ENCODE assay signal across 38 cellular contexts in genomic region chr9:128847803-128848202, GRCh38.
"Had no signal": no experiment of that assay in that cellular context is flagged by ENCODE, and none has a peak within 500 bp of the region (broad histone marks: within the 10 kb centered on the region; RNA-seq: fewer than 3 reads in every experiment).

No MANE protein-coding gene starts in this region.

- H3K27ac ChIP-seq: ascending aorta, cardiac muscle cell, VCaP had no signal

- DNase-seq: activated B cell treated with CpG ODN at 0.5 μM for 24 hours; activated CD4-positive, alpha-beta memory T cell treated with anti-CD3 and anti-CD28 coated beads, Interleukin-2, amount 10 ng/mL, durations not matched to agents 7 days and 5 days; activated CD4-positive, alpha-beta T cell treated with anti-CD3 and anti-CD28 coated beads for 4 hours; activated CD4-positive, alpha-beta T cell treated with anti-CD3 and anti-CD28 coated beads, Interleukin-2, amount 10 ng/mL, durations not matched to agents 24 days and 14 days; activated CD4-positive, alpha-beta T cell treated with anti-CD3 and anti-CD28 coated beads, Interleukin-2, amount 50 U/mL, for 1 hour; activated CD4-positive, alpha-beta T cell treated with anti-CD3 and anti-CD28 coated beads, Interleukin-2, amount 50 U/mL, for 48 hours; activated CD4-positive, CD25-positive, alpha-beta regulatory T cell treated with anti-CD3 and anti-CD28 coated beads, Interleukin-2, amount 50 U/mL, for 72 hours; activated CD8-positive, alpha-beta memory T cell treated with anti-CD3 and anti-CD28 coated beads for 24 hours; activated CD8-positive, alpha-beta memory T cell treated with anti-CD3 and anti-CD28 coated beads, Interleukin-2, amount 10 ng/mL, durations not matched to agents 7 days and 5 days; activated CD8-positive, alpha-beta memory T cell treated with anti-CD3 and anti-CD28 coated beads, Interleukin-2, amount 50 U/mL, for 48 hours; activated CD8-positive, alpha-beta T cell treated with anti-CD3 and anti-CD28 coated beads, Interleukin-2, amount 10 ng/mL, durations not matched to agents 7 days and 5 days; activated effector memory CD4-positive, alpha-beta T cell treated with Interleukin-2 at 50 U/mL for 16 hours; activated gamma-delta T cell; activated naive CD4-positive, alpha-beta T cell treated with anti-CD3 and anti-CD28 coated beads, Interleukin-2, amount 10 ng/mL, durations not matched to agents 7 days and 5 days; activated naive CD4-positive, alpha-beta T cell treated with Interleukin-2 at 50 U/mL for 16 hours; activated naive CD8-positive, alpha-beta T cell treated with anti-CD3 and anti-CD28 coated beads, Interleukin-2, amount 10 ng/mL, durations not matched to agents 7 days and 5 days; activated naive CD8-positive, alpha-beta T cell treated with anti-CD3 and anti-CD28 coated beads, Interleukin-2, amount 50 U/mL, for 24 hours; activated T-cell treated with anti-CD3 and anti-CD28 coated beads, Interleukin-2, amount 50 U/mL, for 24 hours; activated T-cell treated with anti-CD3 and anti-CD28 coated beads, Interleukin-2, amount 50 U/mL, for 48 hours; amygdala; anterior cingulate cortex; caudate nucleus; cerebellar nuclear complex; T-helper 1 cell; T-helper 2 cell; T-helper 9 cell had no signal

- H3K4me1 Mint-ChIP-seq: activated B cell treated with CpG ODN at 0.5 μM for 24 hours; activated CD4-positive, alpha-beta memory T cell treated with anti-CD3 and anti-CD28 coated beads, Interleukin-2, amount 10 ng/mL, durations not matched to agents 7 days and 5 days; activated CD4-positive, alpha-beta T cell treated with anti-CD3 and anti-CD28 coated beads, Interleukin-2, amount 10 ng/mL, durations not matched to agents 24 days and 14 days; activated CD8-positive, alpha-beta memory T cell treated with anti-CD3 and anti-CD28 coated beads, Interleukin-2, amount 10 ng/mL, durations not matched to agents 7 days and 5 days; activated naive CD4-positive, alpha-beta T cell treated with anti-CD3 and anti-CD28 coated beads, Interleukin-2, amount 10 ng/mL, durations not matched to agents 7 days and 5 days; activated naive CD8-positive, alpha-beta T cell treated with anti-CD3 and anti-CD28 coated beads, Interleukin-2, amount 10 ng/mL, durations not matched to agents 7 days and 5 days; activated naive CD8-positive, alpha-beta T cell treated with anti-CD3 and anti-CD28 coated beads, Interleukin-2, amount 50 U/mL, for 24 hours; central memory CD8-positive, alpha-beta T cell had no signal

- ATAC-seq: activated CD8-positive, alpha-beta memory T cell treated with anti-CD3 and anti-CD28 coated beads, Interleukin-2, amount 10 ng/mL, durations not matched to agents 7 days and 5 days; activated CD8-positive, alpha-beta T cell treated with anti-CD3 and anti-CD28 coated beads, Interleukin-2, amount 10 ng/mL, durations not matched to agents 7 days and 5 days; activated naive CD8-positive, alpha-beta T cell treated with anti-CD3 and anti-CD28 coated beads, Interleukin-2, amount 50 U/mL, for 24 hours had no signal

- H3K27me3 Mint-ChIP-seq: activated B cell treated with CpG ODN at 0.5 μM for 24 hours; activated CD4-positive, alpha-beta memory T cell treated with anti-CD3 and anti-CD28 coated beads, Interleukin-2, amount 10 ng/mL, durations not matched to agents 7 days and 5 days; activated CD4-positive, alpha-beta T cell treated with anti-CD3 and anti-CD28 coated beads, Interleukin-2, amount 10 ng/mL, durations not matched to agents 24 days and 14 days; activated CD8-positive, alpha-beta memory T cell treated with anti-CD3 and anti-CD28 coated beads, Interleukin-2, amount 10 ng/mL, durations not matched to agents 7 days and 5 days; activated naive CD4-positive, alpha-beta T cell treated with anti-CD3 and anti-CD28 coated beads, Interleukin-2, amount 10 ng/mL, durations not matched to agents 7 days and 5 days; activated naive CD4-positive, alpha-beta T cell treated with anti-CD3 and anti-CD28 coated beads, Interleukin-2, amount 50 U/mL, for 24 hours; activated naive CD8-positive, alpha-beta T cell; activated naive CD8-positive, alpha-beta T cell treated with anti-CD3 and anti-CD28 coated beads, Interleukin-2, amount 10 ng/mL, durations not matched to agents 7 days and 5 days; activated naive CD8-positive, alpha-beta T cell treated with anti-CD3 and anti-CD28 coated beads, Interleukin-2, amount 50 U/mL, for 24 hours; activated T-cell treated with anti-CD3 and anti-CD28 coated beads, Interleukin-2, amount 50 U/mL, for 24 hours; brain; central memory CD8-positive, alpha-beta T cell had no signal

- H3K4me3 ChIP-seq: ascending aorta, cardiac muscle cell had no signal

- H3K27me3 ChIP-seq: ascending aorta, cardiac muscle cell had no signal

- H3K27ac Mint-ChIP-seq: activated B cell treated with CpG ODN at 0.5 μM for 24 hours; activated CD4-positive, alpha-beta memory T cell treated with anti-CD3 and anti-CD28 coated beads, Interleukin-2, amount 10 ng/mL, durations not matched to agents 7 days and 5 days; activated CD4-positive, alpha-beta T cell treated with anti-CD3 and anti-CD28 coated beads, Interleukin-2, amount 10 ng/mL, durations not matched to agents 24 days and 14 days; activated CD8-positive, alpha-beta memory T cell treated with anti-CD3 and anti-CD28 coated beads, Interleukin-2, amount 10 ng/mL, durations not matched to agents 7 days and 5 days; activated CD8-positive, alpha-beta T cell treated with anti-CD3 and anti-CD28 coated beads, Interleukin-2, amount 10 ng/mL, durations not matched to agents 7 days and 5 days; activated naive CD4-positive, alpha-beta T cell treated with anti-CD3 and anti-CD28 coated beads, Interleukin-2, amount 10 ng/mL, durations not matched to agents 7 days and 5 days; activated naive CD4-positive, alpha-beta T cell treated with anti-CD3 and anti-CD28 coated beads, Interleukin-2, amount 50 U/mL, for 24 hours; activated naive CD8-positive, alpha-beta T cell; activated naive CD8-positive, alpha-beta T cell treated with anti-CD3 and anti-CD28 coated beads, Interleukin-2, amount 10 ng/mL, durations not matched to agents 7 days and 5 days; activated naive CD8-positive, alpha-beta T cell treated with anti-CD3 and anti-CD28 coated beads, Interleukin-2, amount 50 U/mL, for 24 hours; activated T-cell treated with anti-CD3 and anti-CD28 coated beads, Interleukin-2, amount 50 U/mL, for 24 hours; activated T-helper 2 cell treated with anti-CD3 and anti-CD28 coated beads, Interferon-gamma antibody, Interleukin-2, Interleukin-4, amounts not matched to agents 10 μg/mL and 5 μg/mL and 100 μg/mL, durations not matched to agents 14 hours and 24 hours and 36 hours; brain; T-helper 1 cell treated with Interleukin-12 subunit alpha and Interleukin-12 subunit beta and Interleukin-4 antibody, amounts not matched to agents 30 μg/mL and 1 μg/mL, for 36 hours; T-helper 2 cell treated with Interferon-gamma antibody and Interleukin-4, amounts not matched to agents 5 μg/mL and 100 μg/mL, for 36 hours had no signal

- H3K4me3 Mint-ChIP-seq: activated B cell treated with CpG ODN at 0.5 μM for 24 hours; activated CD4-positive, alpha-beta memory T cell treated with anti-CD3 and anti-CD28 coated beads, Interleukin-2, amount 10 ng/mL, durations not matched to agents 7 days and 5 days; activated CD4-positive, alpha-beta T cell treated with anti-CD3 and anti-CD28 coated beads, Interleukin-2, amount 10 ng/mL, durations not matched to agents 24 days and 14 days; activated CD8-positive, alpha-beta memory T cell treated with anti-CD3 and anti-CD28 coated beads, Interleukin-2, amount 10 ng/mL, durations not matched to agents 7 days and 5 days; activated CD8-positive, alpha-beta T cell treated with anti-CD3 and anti-CD28 coated beads, Interleukin-2, amount 10 ng/mL, durations not matched to agents 7 days and 5 days; activated naive CD4-positive, alpha-beta T cell treated with anti-CD3 and anti-CD28 coated beads, Interleukin-2, amount 10 ng/mL, durations not matched to agents 7 days and 5 days; activated naive CD4-positive, alpha-beta T cell treated with anti-CD3 and anti-CD28 coated beads, Interleukin-2, amount 50 U/mL, for 24 hours; activated naive CD8-positive, alpha-beta T cell; activated naive CD8-positive, alpha-beta T cell treated with anti-CD3 and anti-CD28 coated beads, Interleukin-2, amount 10 ng/mL, durations not matched to agents 7 days and 5 days; activated naive CD8-positive, alpha-beta T cell treated with anti-CD3 and anti-CD28 coated beads, Interleukin-2, amount 50 U/mL, for 24 hours; activated T-cell treated with anti-CD3 and anti-CD28 coated beads, Interleukin-2, amount 50 U/mL, for 24 hours; brain; central memory CD8-positive, alpha-beta T cell; T-helper 1 cell treated with Interleukin-12 subunit alpha and Interleukin-12 subunit beta and Interleukin-4 antibody, amounts not matched to agents 30 μg/mL and 1 μg/mL, for 36 hours; T-helper 2 cell treated with Interferon-gamma antibody and Interleukin-4, amounts not matched to agents 5 μg/mL and 100 μg/mL, for 36 hours had no signal

- H3K36me3 ChIP-seq: cardiac muscle cell had no signal

- H3K9me3 ChIP-seq: ascending aorta had no signal

- FAIRE-seq: bronchial epithelial cell, TTC549 had no signal

- H3K4me1 ChIP-seq: ascending aorta had no signal
